Comparison of ENCODE assay signal across 2 cellular contexts in the genomic region with DNA sequence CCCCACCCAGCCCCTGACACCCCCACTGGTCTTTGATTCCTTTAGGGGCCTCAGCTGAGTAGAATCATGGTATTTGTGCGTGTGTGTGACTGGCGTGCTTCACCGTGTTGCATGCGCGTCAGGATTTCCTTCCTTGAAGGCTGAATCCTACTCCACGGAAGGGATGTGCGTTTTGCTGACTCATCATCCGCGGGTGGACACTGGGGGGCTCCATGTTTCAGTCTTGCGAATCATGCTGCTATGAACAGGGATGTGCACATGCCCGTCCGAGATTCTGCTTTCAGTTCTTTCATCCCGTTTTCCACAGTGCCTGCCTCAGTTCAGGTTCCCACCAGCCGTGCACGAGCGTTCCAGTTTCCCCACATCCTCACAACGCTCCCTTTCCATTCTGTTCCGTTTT.
TF ChIP-seq lines count a peak whose summit lies in the region.

No MANE protein-coding gene starts in this region.

TF ChIP-seq in HepG2, 621 proteins besides CTCF, POLR2A, EP300 and RAD21:
- peak; percentile 97 to 98 for TF ChIP-seq MAFK (conservative IDR thresholded peaks at IDR 0.05 in 1 of 2, IDR thresholded peaks at IDR 0.05 in 1 of 2; ENCODE audit: low read length in 2 of 2)
- peak; percentile 96 for TF ChIP-seq MAFF (IDR thresholded peaks at IDR 0.05; ENCODE audit: low read depth, low read length)
- TF ChIP-seq GZF1 (CRISPR knock-in tag; IDR thresholded peaks at IDR 0.05), result no peak
- TF ChIP-seq NFE2L2 (IDR thresholded peaks at IDR 0.05; ENCODE audit: low read length), result 0 out of 2 replicates have a peak, but pooled peaks have one; percentile 37
TF ChIP-seq in HepG2: peak in this region for 3.

TF ChIP-seq in H1, 55 proteins besides CTCF, POLR2A, EP300 and RAD21:
- TF ChIP-seq KDM5A (IDR thresholded peaks at IDR 0.05; ENCODE audit: low read length), result no peak
- TF ChIP-seq SUZ12 (IDR thresholded peaks at IDR 0.05; ENCODE audit: low read length), result no peak
- TF ChIP-seq CEBPB (IDR thresholded peaks at IDR 0.05; ENCODE audit: low read depth, low read length), result no peak
- TF ChIP-seq TBP (IDR thresholded peaks at IDR 0.05; ENCODE audit: low read depth, low read length), result no peak
- no peak for TF ChIP-seq ZNF274 (IDR thresholded peaks at IDR 0.05; ENCODE audit: borderline replicate concordance, extremely low read depth, low read length)
- TF ChIP-seq RBBP5 (IDR thresholded peaks at IDR 0.05; ENCODE audit: borderline replicate concordance, low read depth, low read length), result no peak
- TF ChIP-seq MAFK (IDR thresholded peaks at IDR 0.05; ENCODE audit: low read depth, low read length), result peak; percentile 85
- no peak for TF ChIP-seq FOSL1 (IDR thresholded peaks at IDR 0.05; ENCODE audit: insufficient read depth, low read depth, low read length)
- TF ChIP-seq RNF2 (IDR thresholded peaks at IDR 0.05; ENCODE audit: borderline replicate concordance, low read depth, low read length, missing control alignments, poor library complexity, severe bottlenecking), result no peak
- TF ChIP-seq SIRT6 (IDR thresholded peaks at IDR 0.05; ENCODE audit: low read length), result no peak
- no peak for TF ChIP-seq TCF12 (IDR thresholded peaks at IDR 0.05; ENCODE audit: low read depth, low read length)
- TF ChIP-seq E2F6 (IDR thresholded peaks at IDR 0.05), result no peak
- TF ChIP-seq HDAC6 (IDR thresholded peaks at IDR 0.05; ENCODE audit: low read depth, low read length), result no peak
- TF ChIP-seq BACH1 (IDR thresholded peaks at IDR 0.05; ENCODE audit: low read length), result 0 out of 2 replicates have a peak, but pooled peaks have one; percentile 34
- TF ChIP-seq HDAC2 (IDR thresholded peaks at IDR 0.05; ENCODE audit: borderline replicate concordance in 1 of 2, low read depth in 2 of 2, low read length in 2 of 2), result no peak
- TF ChIP-seq BCL11A (IDR thresholded peaks at IDR 0.05; ENCODE audit: low read depth in 2 of 2, low read length in 2 of 2), result no peak
- TF ChIP-seq NANOG (IDR thresholded peaks at IDR 0.05; ENCODE audit: insufficient read depth, low read depth, low read length, poor library complexity, severe bottlenecking), result no peak
